ENCODE assay signal across 11 cellular contexts in the genomic region with DNA sequence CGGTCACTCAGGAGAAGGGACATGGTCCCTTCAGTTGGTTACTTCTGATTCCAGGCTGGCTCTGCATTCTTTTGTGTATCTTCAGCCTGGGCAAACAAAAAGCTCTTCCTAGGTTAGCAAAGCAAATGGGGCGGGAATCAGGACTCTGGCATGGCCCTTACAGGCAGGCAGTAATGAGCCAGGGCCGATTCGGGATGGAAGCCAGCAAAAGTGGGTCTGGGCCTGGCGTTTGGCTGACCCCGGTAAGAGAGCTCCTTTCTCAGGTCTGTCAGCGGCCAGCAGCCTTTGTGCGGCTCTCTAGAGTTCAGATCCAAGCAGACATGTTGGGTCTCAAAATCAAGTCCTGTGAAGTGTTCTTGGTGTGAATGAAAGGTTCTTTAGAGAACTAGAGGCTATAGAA.
A peak's percentile ranks its signal among the peaks of the same experiment; 100 is the strongest.
DNase-seq lines count a peak whose midpoint lies in the region; ATAC-seq lines count a peak whose summit lies in the region.
"Had no signal": no experiment of that assay in that cellular context is flagged by ENCODE, and none has a peak within 500 bp of the region (broad histone marks: within the 10 kb centered on the region; RNA-seq: fewer than 3 reads in every experiment).

No MANE protein-coding gene starts in this region.

- peaks cover 70% of the 10 kb centered on the region for H3K36me3 Mint-ChIP-seq in activated CD4-positive, alpha-beta T cell treated with anti-CD3 and anti-CD28 coated beads, Interleukin-2, amount 10 ng/mL, durations not matched to agents 24 days and 14 days (ENCODE audit: low read depth)

- no peaks in the 10 kb centered on the region for H3K9me3 Mint-ChIP-seq in activated CD4-positive, alpha-beta T cell treated with anti-CD3 and anti-CD28 coated beads, Interleukin-2, amount 10 ng/mL, durations not matched to agents 24 days and 14 days
- H3K9me3 Mint-ChIP-seq: T-helper 2 cell treated with Interferon-gamma antibody and Interleukin-4, amounts not matched to agents 5 μg/mL and 100 μg/mL, for 36 hours had no signal

- peak overlapping the region; percentile 48 for H3K27ac Mint-ChIP-seq in activated CD4-positive, alpha-beta T cell treated with anti-CD3 and anti-CD28 coated beads, Interleukin-2, amount 10 ng/mL, durations not matched to agents 24 days and 14 days
- H3K27ac Mint-ChIP-seq: T-helper 2 cell treated with Interferon-gamma antibody and Interleukin-4, amounts not matched to agents 5 μg/mL and 100 μg/mL, for 36 hours had no signal

- no peak for ATAC-seq in HG03025 (IDR thresholded peaks at IDR 0.05; ENCODE audit: low FRiP score, unreplicated experiment)
- ATAC-seq: PC-3 had no signal

- no peak overlapping the region for H3K4me3 Mint-ChIP-seq in activated CD4-positive, alpha-beta T cell treated with anti-CD3 and anti-CD28 coated beads, Interleukin-2, amount 10 ng/mL, durations not matched to agents 24 days and 14 days
- H3K4me3 Mint-ChIP-seq: T-helper 2 cell treated with Interferon-gamma antibody and Interleukin-4, amounts not matched to agents 5 μg/mL and 100 μg/mL, for 36 hours had no signal

- intact Hi-C loops in activated CD4-positive, alpha-beta T cell treated with anti-CD3 and anti-CD28 coated beads, Interleukin-2, amount 10 ng/mL, durations not matched to agents 24 days and 14 days (cut with micrococcal nuclease) = loop anchor here (5.0 kb wide), 1 partner anchor 40 kb away; no protein-coding TSS in a partner anchor

- H3K27me3 Mint-ChIP-seq in activated CD4-positive, alpha-beta T cell treated with anti-CD3 and anti-CD28 coated beads, Interleukin-2, amount 10 ng/mL, durations not matched to agents 24 days and 14 days = no peaks in the 10 kb centered on the region

- no peak for DNase-seq in activated CD4-positive, alpha-beta T cell treated with anti-CD3 and anti-CD28 coated beads, Interleukin-2, amount 10 ng/mL, durations not matched to agents 24 days and 14 days
- DNase-seq in activated CD4-positive, alpha-beta T cell treated with anti-CD3 and anti-CD28 coated beads for 1 hour = no peak
- peak; percentile 71 for DNase-seq in medulla oblongata (ENCODE audit: extremely low spot score)
- peak in 39 of 49 donors; percentile 14 to 85 (median 54) for DNase-seq in substantia nigra (lab: John Stamatoyannopoulos, UW)
- no peak for DNase-seq in COR-L47 (lab: John Stamatoyannopoulos, UW)
- no peak for DNase-seq in NCI-H446 treated with DMSO at 0.1 percent for 48 hours (lab: John Stamatoyannopoulos, UW)
- DNase-seq: esophagus squamous epithelium, PC-3 had no signal

- H3K4me1 Mint-ChIP-seq in activated CD4-positive, alpha-beta T cell treated with anti-CD3 and anti-CD28 coated beads, Interleukin-2, amount 10 ng/mL, durations not matched to agents 24 days and 14 days = peaks cover 9% of the 10 kb centered on the region

- peak overlapping the region; percentile 56 for H3K27ac ChIP-seq in cingulate gyrus (ENCODE audit: low read depth, low read length)
- peak overlapping the region; percentile 18 for H3K27ac ChIP-seq in substantia nigra (ENCODE audit: low read depth, low read length, poor library complexity, severe bottlenecking)

Comparison
In these comparisons a context has a peak if more than half of its experiments do, and no peak if none do; other contexts are left out.
1. DNase-seq: peak in medulla oblongata (single experiment) and substantia nigra (39 of 49); none in activated CD4-positive, alpha-beta T cell treated with anti-CD3 and anti-CD28 coated beads, Interleukin-2, amount 10 ng/mL, durations not matched to agents 24 days and 14 days (single experiment), activated CD4-positive, alpha-beta T cell treated with anti-CD3 and anti-CD28 coated beads for 1 hour (single experiment), COR-L47 (single experiment) and NCI-H446 treated with DMSO at 0.1 percent for 48 hours (single experiment).